ENCODE assay signal across 19 cellular contexts in genomic region chr1:173128737-173129136, GRCh38.
DNase-seq lines count a peak whose midpoint lies in the region; ATAC-seq, FAIRE-seq and TF ChIP-seq lines count a peak whose summit lies in the region.
"Had no signal": no experiment of that assay in that cellular context is flagged by ENCODE, and none has a peak within 500 bp of the region (broad histone marks: within the 10 kb centered on the region; RNA-seq: fewer than 3 reads in every experiment).

No MANE protein-coding gene starts in this region.

- H3K27me3 ChIP-seq in left lung (no peaks in the 10 kb centered on the region), pancreas (no peaks in the 10 kb centered on the region)
- H3K27me3 ChIP-seq: BLaER1 had no signal

- no peaks in the 10 kb centered on the region for H3K36me3 ChIP-seq in left lung
- no peaks in the 10 kb centered on the region for H3K36me3 ChIP-seq in pancreas
- H3K36me3 ChIP-seq: BLaER1 had no signal

- CTCF ChIA-PET in Calu3 (lab: Charles Lee), result interaction anchor here (0.6 kb wide), 1 partner anchor 77 kb away, joined by 8 read pairs; no protein-coding TSS in a partner anchor

- H3K4me1 ChIP-seq in left lung (peaks cover 0 to 3% of the 10 kb centered on the region in 2 donors), pancreas (peaks cover 8 to 20% (median 18%) of the 10 kb centered on the region in 3 donors)
- H3K4me1 ChIP-seq: BLaER1 had no signal

- H3K36me3 Mint-ChIP-seq in Calu3 (ENCODE audit: insufficient read depth, unreplicated experiment), result no peaks in the 10 kb centered on the region
- no peaks in the 10 kb centered on the region for H3K36me3 Mint-ChIP-seq in activated T-cell treated with anti-CD3 and anti-CD28 coated beads, Interleukin-2, amount 50 U/mL, for 24 hours (ENCODE audit: low read depth)
- H3K36me3 Mint-ChIP-seq: CD8-positive, alpha-beta T cell had no signal

- ATAC-seq in esophagus mucosa, result peak; percentile 99
- ATAC-seq in left lung, result peak; percentile 62
- peak; percentile 17 to 47 (median 36) for ATAC-seq in pancreas
- no peak for ATAC-seq in HG03342 (IDR thresholded peaks at IDR 0.05; ENCODE audit: unreplicated experiment)
- ATAC-seq: CD8-positive, alpha-beta T cell had no signal

- WGBS in pancreas, 2 donors, result 89 to 100% methylated on average over 2 of the region's 2 CpGs

- H3K4me3 Mint-ChIP-seq in Calu3 (ENCODE audit: low read depth, unreplicated experiment), result peak overlapping the region; percentile 23
- no peak overlapping the region for H3K4me3 Mint-ChIP-seq in activated T-cell treated with anti-CD3 and anti-CD28 coated beads, Interleukin-2, amount 50 U/mL, for 24 hours
- H3K4me3 Mint-ChIP-seq: CD8-positive, alpha-beta T cell had no signal

- no peaks in the 10 kb centered on the region for H3K27me3 Mint-ChIP-seq in Calu3 (ENCODE audit: unreplicated experiment)
- no peaks in the 10 kb centered on the region for H3K27me3 Mint-ChIP-seq in activated T-cell treated with anti-CD3 and anti-CD28 coated beads, Interleukin-2, amount 50 U/mL, for 24 hours

- H3K4me3 ChIP-seq in left lung (no peak overlapping the region), pancreas (no peak overlapping the region)
- H3K4me3 ChIP-seq: BLaER1, GM23248 had no signal

- FAIRE-seq in pancreas (lab: Jason Lieb, UNC), result no peak
- FAIRE-seq: D721Med, GM12891 had no signal

- peaks cover 4% of the 10 kb centered on the region for H3K9me3 Mint-ChIP-seq in Calu3 (ENCODE audit: low read depth, unreplicated experiment)
- H3K9me3 Mint-ChIP-seq in activated T-cell treated with anti-CD3 and anti-CD28 coated beads, Interleukin-2, amount 50 U/mL, for 24 hours, result peaks cover 4% of the 10 kb centered on the region
- H3K9me3 Mint-ChIP-seq: CD8-positive, alpha-beta T cell had no signal

- DNase-seq in Calu3 (peak; percentile 10), left lung (no peak), pancreas (no peak), activated T-cell treated with anti-CD3 and anti-CD28 coated beads for 4 hours (no peak), RPMI8226 (no peak)
- DNase-seq in activated T-cell treated with anti-CD3 and anti-CD28 coated beads, Interleukin-2, amount 50 U/mL, for 24 hours, result no peak
- DNase-seq: CD8-positive, alpha-beta T cell; GM23248; HCEC 1CT; NCI-H1092 treated with DMSO at 0.1 percent for 48 hours; NCI-H146; NCI-H2029 treated with DMSO at 0.1 percent for 48 hours; NCI-H2171; NCI-H526 had no signal

- H3K27ac Mint-ChIP-seq in Calu3 (ENCODE audit: unreplicated experiment), result peak overlapping the region; percentile 19
- H3K27ac Mint-ChIP-seq in activated T-cell treated with anti-CD3 and anti-CD28 coated beads, Interleukin-2, amount 50 U/mL, for 24 hours, result no peak overlapping the region
- H3K27ac Mint-ChIP-seq: CD8-positive, alpha-beta T cell had no signal

- H3K9me3 ChIP-seq in left lung, result no peaks in the 10 kb centered on the region
- H3K9me3 ChIP-seq in pancreas, result no peaks in the 10 kb centered on the region
- H3K9me3 ChIP-seq: BLaER1 had no signal

- peaks cover 49% of the 10 kb centered on the region for H3K4me1 Mint-ChIP-seq in Calu3 (ENCODE audit: low read depth, unreplicated experiment)
- no peaks in the 10 kb centered on the region for H3K4me1 Mint-ChIP-seq in activated T-cell treated with anti-CD3 and anti-CD28 coated beads, Interleukin-2, amount 50 U/mL, for 24 hours (ENCODE audit: low read depth)

- TF ChIP-seq CTCF in Calu3 (IDR thresholded peaks at IDR 0.05; ENCODE audit: unreplicated experiment) (no peak), left lung (IDR thresholded peaks at IDR 0.05) (no peak), pancreas (IDR thresholded peaks at IDR 0.05) (no peak)

- intact Hi-C loops in Calu3 (cut with micrococcal nuclease; ENCODE audit: unreplicated experiment) (loop anchor here (1.0 to 10.0 kb wide), 3 partner anchors 62 to 304 kb away; no protein-coding TSS in a partner anchor), left lung (cut with DNase I) (no loop called here), pancreas (cut with DNase I) (no loop called here)

- no TSS peak for BruUV-seq in Calu3 (replicated peaks; lab: Mats Ljungman, UMichigan)

- H3K27ac ChIP-seq in left lung (peak overlapping the region in 1 of 2 donors; percentile 54), pancreas (peak overlapping the region in 2 of 4 donors; percentile 5 to 46)
- H3K27ac ChIP-seq: BLaER1, GM23248 had no signal
